In genomic region chr5:68406767-68407232, GRCh38 we compare ENCODE assay signal across 7 cellular contexts.
DNase-seq lines count a peak whose midpoint lies in the region; ATAC-seq, FAIRE-seq and TF ChIP-seq lines count a peak whose summit lies in the region.

No MANE protein-coding gene starts in this region.

- peaks cover 3 to 6% of the 10 kb centered on the region in 2 donors for H3K4me1 ChIP-seq in kidney (ENCODE audit: control insufficient read depth in 1 of 2, insufficient read depth in 1 of 2, low read depth in 1 of 2, low read length in 2 of 2)
- peaks cover 8% of the 10 kb centered on the region for H3K4me1 ChIP-seq in suprapubic skin

- TF ChIP-seq CTCF in kidney (IDR thresholded peaks at IDR 0.05; ENCODE audit: borderline replicate concordance, extremely low read depth, insufficient read depth) (no peak), suprapubic skin (IDR thresholded peaks at IDR 0.05) (no peak)

- H3K27ac ChIP-seq in kidney (ENCODE audit: low read depth in 2 of 2, low read length in 2 of 2) (no peak overlapping the region), suprapubic skin (no peak overlapping the region)

- WGBS in suprapubic skin: 46% methylated on average over 8 of the region's 8 CpGs

- no peak for TF ChIP-seq POLR2A in suprapubic skin (IDR thresholded peaks at IDR 0.05)

- H3K9ac ChIP-seq in kidney (ENCODE audit: low read length in 2 of 2): peak overlapping the region in 1 of 2 donors; percentile 36

- no peaks in the 10 kb centered on the region for H3K36me3 ChIP-seq in kidney (ENCODE audit: control insufficient read depth in 1 of 2, insufficient read depth in 2 of 2, low read length in 2 of 2)
- no peaks in the 10 kb centered on the region for H3K36me3 ChIP-seq in suprapubic skin

- FAIRE-seq in kidney (lab: Jason Lieb, UNC): no peak

- DNase-seq in NCI-H69 (lab: John Stamatoyannopoulos, UW): peak; percentile 74
- DNase-seq in kidney: peak; percentile 77
- DNase-seq in suprapubic skin (ENCODE audit: low spot score in 2 of 2): no peak
- no peak for DNase-seq in A172 (ENCODE audit: low spot score)
- no peak for DNase-seq in central memory CD4-positive, alpha-beta T cell

- no peak for TF ChIP-seq EP300 in suprapubic skin (IDR thresholded peaks at IDR 0.05)

- no peaks in the 10 kb centered on the region for H3K27me3 ChIP-seq in suprapubic skin

- intact Hi-C loops in kidney (cut with DNase I): no loop called here

- no peaks in the 10 kb centered on the region for H3K9me3 ChIP-seq in kidney (ENCODE audit: control insufficient read depth in 1 of 2, low read length in 2 of 2)
- H3K9me3 ChIP-seq in suprapubic skin: no peaks in the 10 kb centered on the region

- peak; percentile 87 for ATAC-seq in GM18868 (IDR thresholded peaks at IDR 0.05; ENCODE audit: unreplicated experiment)
- ATAC-seq in HG02571 (IDR thresholded peaks at IDR 0.05; ENCODE audit: unreplicated experiment): peak; percentile 87

- H3K4me3 ChIP-seq in kidney (ENCODE audit: low read length in 2 of 2): no peak overlapping the region
- no peak overlapping the region for H3K4me3 ChIP-seq in suprapubic skin

Comparison
In these comparisons a context has a peak if more than half of its experiments do, and no peak if none do; other contexts are left out.
1. DNase-seq: peak in NCI-H69 (single experiment) and kidney (single experiment); none in suprapubic skin (0 of 2), A172 (single experiment) and central memory CD4-positive, alpha-beta T cell (single experiment).